ENCODE assay signal across 8 cellular contexts in the genomic region with DNA sequence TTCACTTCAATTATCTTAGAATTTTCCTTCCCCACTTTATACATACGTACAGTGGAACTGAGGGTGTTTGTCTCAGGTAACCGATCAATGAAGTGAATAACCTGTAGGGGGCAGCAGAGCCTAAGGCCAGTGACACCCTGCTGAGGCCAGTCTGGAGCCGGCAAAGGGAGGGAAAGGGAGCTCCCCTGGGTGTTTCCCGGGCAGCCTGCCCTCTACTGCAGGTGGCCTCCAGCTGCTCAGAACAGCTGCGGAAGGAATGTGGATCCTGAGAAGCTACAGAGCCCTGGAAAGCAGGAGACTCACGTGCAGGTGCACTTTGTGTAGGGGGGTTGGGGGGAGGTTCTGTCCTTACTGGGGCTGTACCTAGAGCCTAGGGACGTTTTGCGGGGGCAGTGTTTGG. TPM values are rescaled to one million over a fixed set of nuclear protein-coding genes. Genes with fewer than 3 reads are reported as not detected.
DNase-seq lines count a peak whose midpoint lies in the region; ATAC-seq, FAIRE-seq and TF ChIP-seq lines count a peak whose summit lies in the region.

No MANE protein-coding gene starts in this region.

- peak overlapping the region; percentile 92 for H3K4me3 Mint-ChIP-seq in mesothelial cell of epicardium

- no peak overlapping the region for H3K27ac ChIP-seq in endothelial cell of umbilical vein (ENCODE audit: insufficient read depth, low read depth, low read length)

- H3K4me2 ChIP-seq in endothelial cell of umbilical vein (ENCODE audit: insufficient read depth, low read length) = no peak overlapping the region

- H3K9ac ChIP-seq in endothelial cell of umbilical vein (replicated peaks; ENCODE audit: extremely low read depth, insufficient read depth, low read length) = no peak overlapping the region

- peaks cover 3% of the 10 kb centered on the region for H3K9me3 Mint-ChIP-seq in mesothelial cell of epicardium

- H3K36me3 ChIP-seq in endothelial cell of umbilical vein (ENCODE audit: control insufficient read depth in 2 of 2, extremely low read depth in 1 of 2, insufficient read depth in 2 of 2, low read length in 2 of 2) = no peaks in the 10 kb centered on the region

- no peak for TF ChIP-seq POLR2A in GM12891 (IDR thresholded peaks at IDR 0.05; ENCODE audit: low read depth, low read length)
- TF ChIP-seq POLR2A in endothelial cell of umbilical vein (IDR thresholded peaks at IDR 0.05; ENCODE audit: low read depth, low read length) = no peak

- H3K27ac Mint-ChIP-seq in mesothelial cell of epicardium = peak overlapping the region; percentile 97

- peak; percentile 62 to 71 for TF ChIP-seq CTCF in endothelial cell of umbilical vein (IDR thresholded peaks at IDR 0.05; ENCODE audit: extremely low read depth in 1 of 2, insufficient read depth in 1 of 2, low read depth in 1 of 2, low read length in 2 of 2)
- peak; percentile 82 for TF ChIP-seq CTCF in mesothelial cell of epicardium (IDR thresholded peaks at IDR 0.05; ENCODE audit: unreplicated experiment)

- peak; percentile 56 for DNase-seq in GM12891 (ENCODE audit: insufficient read length, low spot score)
- DNase-seq in HUDEP-2 (lab: John Stamatoyannopoulos, UW; ENCODE audit: unreplicated experiment in 76 of 76) = peak in 54 of 76 experiments; percentile 4 to 67 (median 38)
- peak; percentile 75 for DNase-seq in NOMO-1 treated with DMSO at 0.1 percent for 48 hours (lab: John Stamatoyannopoulos, UW; ENCODE audit: unreplicated experiment)
- peak; percentile 74 for DNase-seq in activated CD8-positive, alpha-beta memory T cell treated with anti-CD3 and anti-CD28 coated beads, Interleukin-2, amount 50 U/mL, for 4 hours
- DNase-seq in endothelial cell of umbilical vein (ENCODE audit: low read depth, low spot score) = peak; percentile 66
- peak; percentile 61 to 78 for DNase-seq in mesothelial cell of epicardium (ENCODE audit: low spot score in 2 of 2, unreplicated experiment in 2 of 2)
- DNase-seq in stimulated activated CD8-positive, alpha-beta memory T cell treated with anti-CD3 and anti-CD28 coated beads, Interleukin-15, amount 100 ng/mL, for 1 hour (ENCODE audit: low read depth) = peak; percentile 64

- H3K9me1 ChIP-seq in endothelial cell of umbilical vein (replicated peaks; ENCODE audit: control insufficient read depth, extremely low read depth, insufficient read depth, low read length) = no peaks in the 10 kb centered on the region

- FAIRE-seq in GM12891 (lab: Jason Lieb, UNC) = peak; percentile 96
- FAIRE-seq in endothelial cell of umbilical vein (lab: Jason Lieb, UNC) = peak; percentile 86

- CTCF ChIA-PET in endothelial cell of umbilical vein (lab: Charles Lee) = interaction anchor here (0.6 to 2.2 kb wide), 37 partner anchors 9 to 879 kb away, joined by 3 to 74 read pairs (median 4); a partner anchor contains a TSS

- dilution Hi-C loops in endothelial cell of umbilical vein (cut with MboI; ENCODE audit: extremely low pct_ligation_motif_present, low sequenced_read_pairs) = no loop called here

- no peaks in the 10 kb centered on the region for H4K20me1 ChIP-seq in endothelial cell of umbilical vein (replicated peaks; ENCODE audit: control insufficient read depth, extremely low read depth, insufficient read depth, low read length)

- POLR2A ChIA-PET in endothelial cell of umbilical vein (lab: Charles Lee) = no interaction called here

- BruUV-seq in endothelial cell of umbilical vein (replicated peaks; lab: Mats Ljungman, UMichigan) = no TSS peak

- peaks cover 28% of the 10 kb centered on the region for H3K27me3 Mint-ChIP-seq in mesothelial cell of epicardium (ENCODE audit: low read depth)

- intact Hi-C loops in endothelial cell of umbilical vein (cut with micrococcal nuclease) = loop anchor here (5.0 kb wide), 1 partner anchor 130 kb away; a partner anchor contains a TSS

- peaks cover 7% of the 10 kb centered on the region for H3K4me1 ChIP-seq in endothelial cell of umbilical vein (ENCODE audit: control insufficient read depth, extremely low read depth, insufficient read depth, low read length)

- peak overlapping the region; percentile 24 for H2AFZ ChIP-seq in endothelial cell of umbilical vein (ENCODE audit: low read depth, low read length)

- peaks cover 4% of the 10 kb centered on the region for H3K36me3 Mint-ChIP-seq in mesothelial cell of epicardium

- peaks cover 17% of the 10 kb centered on the region for H3K4me1 Mint-ChIP-seq in mesothelial cell of epicardium

- no peak for ATAC-seq in HG03139 (IDR thresholded peaks at IDR 0.05; ENCODE audit: unreplicated experiment)

- H3K79me2 ChIP-seq in endothelial cell of umbilical vein (ENCODE audit: control insufficient read depth, insufficient read depth, low read length) = no peaks in the 10 kb centered on the region

- H3K9me3 ChIP-seq in endothelial cell of umbilical vein (replicated peaks; ENCODE audit: control insufficient read depth, insufficient read depth, low read length) = no peaks in the 10 kb centered on the region

- no peaks in the 10 kb centered on the region for H3K27me3 ChIP-seq in endothelial cell of umbilical vein (ENCODE audit: control insufficient read depth in 2 of 2, insufficient read depth in 2 of 2, low read length in 2 of 2)

- no peak overlapping the region for H3K4me3 ChIP-seq in endothelial cell of umbilical vein (replicated peaks in 1 of 3; ENCODE audit: insufficient read depth in 1 of 3, low read depth in 1 of 3, low read length in 3 of 3)

TF ChIP-seq in GM12891, 5 proteins besides CTCF, POLR2A, EP300 and RAD21:
- no peak for TF ChIP-seq POU2F2 (IDR thresholded peaks at IDR 0.05; ENCODE audit: low read depth, low read length)

TF ChIP-seq in endothelial cell of umbilical vein, 7 proteins besides CTCF, POLR2A, EP300 and RAD21 (continues in another document):
- TF ChIP-seq GATA2 (IDR thresholded peaks at IDR 0.05; ENCODE audit: insufficient read depth, insufficient read length, low read depth, low read length) (no peak), MYC (IDR thresholded peaks at IDR 0.05; ENCODE audit: low read depth, low read length) (no peak)

RNA-seq across cellular contexts. Expression of a gene that starts 0.8 kb away (rescaled TPM):
- 0.27 TPM for polyA plus RNA-seq in GM12891 (2012; ENCODE audit: low read depth, missing spikeins)
- total RNA-seq in endothelial cell of umbilical vein (0.85 and 1.1 TPM in 2 replicates), mesothelial cell of epicardium (4.7 to 6.1 TPM (median 5.8 TPM) in 3 replicates)
- polyA plus RNA-seq in endothelial cell of umbilical vein = 0.35 and 0.55 TPM in 2 replicates
- 0.27 and 0.61 TPM in 2 replicates for polyA plus RNA-seq in endothelial cell of umbilical vein (2011; cell fraction: cytosol; rRNA removed)
- polyA plus RNA-seq in endothelial cell of umbilical vein (2011; cell fraction: nucleus; rRNA removed) = 1.8 and 2.0 TPM in 2 replicates
- 0.80 and 0.95 TPM in 2 replicates for polyA plus RNA-seq in endothelial cell of umbilical vein (2012)
- 1.4 TPM in 2 replicates for polyA minus RNA-seq in endothelial cell of umbilical vein
- polyA minus RNA-seq in endothelial cell of umbilical vein (2011; cell fraction: cytosol; rRNA and poly(A)+ RNA removed) = not detected
- polyA minus RNA-seq in endothelial cell of umbilical vein (2011; cell fraction: nucleus; rRNA and poly(A)+ RNA removed) = 0.72 and 1.4 TPM in 2 replicates

RNA-seq across cellular contexts. Expression of a gene that starts 16.6 kb away (rescaled TPM):
- polyA plus RNA-seq in GM12891 (2012; ENCODE audit: low read depth, missing spikeins) = 3.4 TPM
- total RNA-seq in endothelial cell of umbilical vein (9.1 and 13.3 TPM in 2 replicates), mesothelial cell of epicardium (20.2 to 21.6 TPM (median 20.7 TPM) in 3 replicates)
- 1.5 and 2.2 TPM in 2 replicates for polyA plus RNA-seq in endothelial cell of umbilical vein
- 1.3 and 1.7 TPM in 2 replicates for polyA plus RNA-seq in endothelial cell of umbilical vein (2011; cell fraction: cytosol; rRNA removed)
- polyA plus RNA-seq in endothelial cell of umbilical vein (2011; cell fraction: nucleus; rRNA removed) = 10.1 and 11.1 TPM in 2 replicates
- 3.3 and 3.9 TPM in 2 replicates for polyA plus RNA-seq in endothelial cell of umbilical vein (2012)
- polyA minus RNA-seq in endothelial cell of umbilical vein = 3.5 and 6.1 TPM in 2 replicates
- polyA minus RNA-seq in endothelial cell of umbilical vein (2011; cell fraction: cytosol; rRNA and poly(A)+ RNA removed) = 6.7 TPM
- 4.6 and 8.0 TPM in 2 replicates for polyA minus RNA-seq in endothelial cell of umbilical vein (2011; cell fraction: nucleus; rRNA and poly(A)+ RNA removed)

RNA-seq across cellular contexts. Expression of a gene that starts 30.7 kb away (rescaled TPM):
- polyA plus RNA-seq in GM12891 (2012; ENCODE audit: low read depth, missing spikeins) = 2.7 TPM
- 2.4 and 4.5 TPM in 2 replicates for total RNA-seq in endothelial cell of umbilical vein
- 1.2 and 1.9 TPM in 2 replicates for polyA plus RNA-seq in endothelial cell of umbilical vein
- polyA plus RNA-seq in endothelial cell of umbilical vein (2011; cell fraction: cytosol; rRNA removed) = 0.71 and 1.1 TPM in 2 replicates
- polyA plus RNA-seq in endothelial cell of umbilical vein (2011; cell fraction: nucleus; rRNA removed) = 10.1 and 15.7 TPM in 2 replicates
- polyA plus RNA-seq in endothelial cell of umbilical vein (2012) = 2.0 and 2.8 TPM in 2 replicates
- polyA minus RNA-seq in endothelial cell of umbilical vein = 4.8 and 6.4 TPM in 2 replicates
- 2.2 TPM for polyA minus RNA-seq in endothelial cell of umbilical vein (2011; cell fraction: cytosol; rRNA and poly(A)+ RNA removed)
- 8.5 and 8.6 TPM in 2 replicates for polyA minus RNA-seq in endothelial cell of umbilical vein (2011; cell fraction: nucleus; rRNA and poly(A)+ RNA removed)
- 8.0 to 9.6 TPM (median 8.7 TPM) in 3 replicates for total RNA-seq in mesothelial cell of epicardium

RNA-seq across cellular contexts. Expression of a gene that starts 51.0 kb away (rescaled TPM):
- polyA plus RNA-seq in GM12891 (2012; ENCODE audit: low read depth, missing spikeins) = 2.2 TPM
- total RNA-seq in endothelial cell of umbilical vein = 0.33 TPM in 1 of 2 replicates, not detected in the other
- polyA plus RNA-seq in endothelial cell of umbilical vein = 0.12 and 0.18 TPM in 2 replicates
- polyA plus RNA-seq in endothelial cell of umbilical vein (2011; cell fraction: cytosol; rRNA removed) = 0.14 and 0.15 TPM in 2 replicates
- polyA plus RNA-seq in endothelial cell of umbilical vein (2011; cell fraction: nucleus; rRNA removed) = 1.7 and 2.0 TPM in 2 replicates
- polyA plus RNA-seq in endothelial cell of umbilical vein (2012) = 0.12 TPM in 1 of 2 replicates, not detected in the other
- polyA minus RNA-seq in endothelial cell of umbilical vein = 0.55 TPM in 1 of 2 replicates, not detected in the other
- not detected for polyA minus RNA-seq in endothelial cell of umbilical vein (2011; cell fraction: cytosol; rRNA and poly(A)+ RNA removed)
- polyA minus RNA-seq in endothelial cell of umbilical vein (2011; cell fraction: nucleus; rRNA and poly(A)+ RNA removed) = 0.63 and 0.87 TPM in 2 replicates
- 6.2 to 8.8 TPM (median 6.4 TPM) in 3 replicates for total RNA-seq in mesothelial cell of epicardium

RNA-seq across cellular contexts. Expression of a gene that starts 58.7 kb away (rescaled TPM):
- 0.69 TPM for polyA plus RNA-seq in GM12891 (2012; ENCODE audit: low read depth, missing spikeins)
- total RNA-seq in endothelial cell of umbilical vein (3.8 and 4.4 TPM in 2 replicates), mesothelial cell of epicardium (8.2 to 9.0 TPM (median 8.9 TPM) in 3 replicates)
- 1.1 and 1.4 TPM in 2 replicates for polyA plus RNA-seq in endothelial cell of umbilical vein
- polyA plus RNA-seq in endothelial cell of umbilical vein (2011; cell fraction: cytosol; rRNA removed) = 2.3 and 2.6 TPM in 2 replicates
- 5.3 and 6.1 TPM in 2 replicates for polyA plus RNA-seq in endothelial cell of umbilical vein (2011; cell fraction: nucleus; rRNA removed)
- 3.7 and 4.2 TPM in 2 replicates for polyA plus RNA-seq in endothelial cell of umbilical vein (2012)
- 3.3 and 6.6 TPM in 2 replicates for polyA minus RNA-seq in endothelial cell of umbilical vein
- 1.6 TPM for polyA minus RNA-seq in endothelial cell of umbilical vein (2011; cell fraction: cytosol; rRNA and poly(A)+ RNA removed)
- polyA minus RNA-seq in endothelial cell of umbilical vein (2011; cell fraction: nucleus; rRNA and poly(A)+ RNA removed) = 3.8 TPM in 2 replicates
